In the genomic region with DNA sequence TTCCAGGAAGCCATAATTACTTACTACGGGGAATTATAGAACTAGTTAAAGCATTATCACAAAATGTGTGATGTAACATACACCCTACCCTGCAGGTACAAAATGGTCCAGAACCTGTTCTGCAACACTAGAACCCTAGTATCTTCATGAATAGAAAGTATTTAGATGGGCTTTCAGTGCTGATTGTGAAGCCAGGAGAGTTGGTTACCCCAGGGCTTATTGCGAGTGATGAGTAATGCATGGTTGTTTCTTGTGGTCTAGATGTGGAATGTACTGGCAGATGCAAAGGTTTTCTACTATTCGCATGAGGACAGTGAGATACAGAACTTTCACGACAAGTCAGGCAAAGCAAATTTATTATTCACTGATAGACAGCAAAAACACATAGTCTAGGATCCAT, we compare ENCODE assay signal across 15 cellular contexts. TPM values are rescaled to one million over a fixed set of nuclear protein-coding genes. Genes with fewer than 3 reads are reported as not detected.
DNase-seq lines count a peak whose midpoint lies in the region; ATAC-seq and TF ChIP-seq lines count a peak whose summit lies in the region.
"Had no signal": no experiment of that assay in that cellular context is flagged by ENCODE, and none has a peak within 500 bp of the region (broad histone marks: within the 10 kb centered on the region; RNA-seq: fewer than 3 reads in every experiment).

No MANE protein-coding gene starts in this region.

- H3K9me3 Mint-ChIP-seq in activated naive CD8-positive, alpha-beta T cell treated with anti-CD3 and anti-CD28 coated beads, Interleukin-2, amount 10 ng/mL, durations not matched to agents 7 days and 5 days, result no peaks in the 10 kb centered on the region
- peaks cover 5% of the 10 kb centered on the region for H3K9me3 Mint-ChIP-seq in activated naive CD8-positive, alpha-beta T cell treated with anti-CD3 and anti-CD28 coated beads for 36 hours

- H3K36me3 Mint-ChIP-seq in activated naive CD8-positive, alpha-beta T cell treated with anti-CD3 and anti-CD28 coated beads, Interleukin-2, amount 10 ng/mL, durations not matched to agents 7 days and 5 days, result no peaks in the 10 kb centered on the region
- H3K36me3 Mint-ChIP-seq in activated naive CD8-positive, alpha-beta T cell treated with anti-CD3 and anti-CD28 coated beads for 36 hours, result no peaks in the 10 kb centered on the region

- H3K4me1 Mint-ChIP-seq in activated naive CD8-positive, alpha-beta T cell treated with anti-CD3 and anti-CD28 coated beads, Interleukin-2, amount 10 ng/mL, durations not matched to agents 7 days and 5 days, result peaks cover 15% of the 10 kb centered on the region
- H3K4me1 Mint-ChIP-seq in activated naive CD8-positive, alpha-beta T cell treated with anti-CD3 and anti-CD28 coated beads for 36 hours, result peaks cover 14% of the 10 kb centered on the region

- no peak overlapping the region for H3K4me3 Mint-ChIP-seq in activated naive CD8-positive, alpha-beta T cell treated with anti-CD3 and anti-CD28 coated beads, Interleukin-2, amount 10 ng/mL, durations not matched to agents 7 days and 5 days
- no peak overlapping the region for H3K4me3 Mint-ChIP-seq in activated naive CD8-positive, alpha-beta T cell treated with anti-CD3 and anti-CD28 coated beads for 36 hours
- H3K4me3 Mint-ChIP-seq: activated B cell treated with CpG ODN at 0.5 μM for 24 hours; activated naive CD8-positive, alpha-beta T cell had no signal

- no peak overlapping the region for H3K27ac Mint-ChIP-seq in activated naive CD8-positive, alpha-beta T cell treated with anti-CD3 and anti-CD28 coated beads, Interleukin-2, amount 10 ng/mL, durations not matched to agents 7 days and 5 days
- no peak overlapping the region for H3K27ac Mint-ChIP-seq in activated naive CD8-positive, alpha-beta T cell treated with anti-CD3 and anti-CD28 coated beads for 36 hours
- H3K27ac Mint-ChIP-seq: activated B cell treated with CpG ODN at 0.5 μM for 24 hours; activated naive CD8-positive, alpha-beta T cell had no signal

- no peaks in the 10 kb centered on the region; the same call in 1 of the 2 replicates for H3K9me3 ChIP-seq in SK-N-MC (ENCODE audit: low read depth, low read length)

- H3K27ac ChIP-seq in SK-N-MC, result peak overlapping the region; percentile 97
- H3K27ac ChIP-seq: C4-2B, spleen had no signal

- DNase-seq in activated naive CD8-positive, alpha-beta T cell treated with anti-CD3 and anti-CD28 coated beads, Interleukin-2, amount 10 ng/mL, durations not matched to agents 7 days and 5 days, result no peak
- DNase-seq in activated naive CD8-positive, alpha-beta T cell treated with anti-CD3 and anti-CD28 coated beads for 36 hours, result no peak
- DNase-seq in SK-N-MC (ENCODE audit: low read depth, low spot score), result no peak
- peak; percentile 82 for DNase-seq in fibroblast of villous mesenchyme (ENCODE audit: low read depth)
- DNase-seq in NCI-H2107 (lab: John Stamatoyannopoulos, UW), result no peak
- DNase-seq in superior temporal gyrus (ENCODE audit: extremely low spot score), result no peak
- DNase-seq: activated B cell treated with CpG ODN at 0.5 μM for 24 hours; NCI-H1436; spleen; stimulated activated naive CD4-positive, alpha-beta T cell treated with Interleukin-2 at 50 U/mL for 16 hours had no signal

- no peak overlapping the region for H3K9ac ChIP-seq in SK-N-MC (ENCODE audit: insufficient read length)

- POLR2A ChIA-PET in activated naive CD8-positive, alpha-beta T cell treated with anti-CD3 and anti-CD28 coated beads, Interleukin-2, amount 10 ng/mL, durations not matched to agents 7 days and 5 days (lab: Charles Lee), result no interaction called here

- TF ChIP-seq CTCF in fibroblast of villous mesenchyme (IDR thresholded peaks at IDR 0.05; ENCODE audit: insufficient read depth, low read depth, low read length), result no peak

- H3K4me3 ChIP-seq in SK-N-MC, result peak overlapping the region; percentile 77
- H3K4me3 ChIP-seq in fibroblast of villous mesenchyme (ENCODE audit: low read depth, low read length), result no peak overlapping the region
- H3K4me3 ChIP-seq: lung, spleen had no signal

- peaks cover 13% of the 10 kb centered on the region for H3K27me3 Mint-ChIP-seq in activated naive CD8-positive, alpha-beta T cell treated with anti-CD3 and anti-CD28 coated beads, Interleukin-2, amount 10 ng/mL, durations not matched to agents 7 days and 5 days
- H3K27me3 Mint-ChIP-seq in activated naive CD8-positive, alpha-beta T cell treated with anti-CD3 and anti-CD28 coated beads for 36 hours, result peaks cover 8% of the 10 kb centered on the region
- H3K27me3 Mint-ChIP-seq: activated B cell treated with CpG ODN at 0.5 μM for 24 hours; activated naive CD8-positive, alpha-beta T cell had no signal

- H3K36me3 ChIP-seq in SK-N-MC (ENCODE audit: insufficient read depth, low read length), result peaks cover 3% of the 10 kb centered on the region; the same call in 1 of the 2 replicates
- H3K36me3 ChIP-seq: spleen had no signal

- peak; percentile 90 for ATAC-seq in activated naive CD8-positive, alpha-beta T cell treated with anti-CD3 and anti-CD28 coated beads, Interleukin-2, amount 10 ng/mL, durations not matched to agents 7 days and 5 days (ENCODE audit: low read depth)
- ATAC-seq in GM18511 (IDR thresholded peaks at IDR 0.05; ENCODE audit: unreplicated experiment) (no peak), GM21723 (IDR thresholded peaks at IDR 0.05; ENCODE audit: unreplicated experiment) (no peak)

RNA-seq across cellular contexts. Expression of a gene that starts 33.6 kb away (rescaled TPM):
- total RNA-seq in activated naive CD8-positive, alpha-beta T cell treated with anti-CD3 and anti-CD28 coated beads, Interleukin-2, amount 10 ng/mL, durations not matched to agents 7 days and 5 days, result not detected
- total RNA-seq in activated naive CD8-positive, alpha-beta T cell treated with anti-CD3 and anti-CD28 coated beads for 36 hours, result not detected
- total RNA-seq in fibroblast of villous mesenchyme, result not detected in 2 replicates
- total RNA-seq: activated B cell treated with CpG ODN at 0.5 μM for 24 hours, spleen had no signal
